Comparison of ENCODE assay signal across 20 cellular contexts in genomic region chr18:57856707-57857280, GRCh38. TPM values are rescaled to one million over a fixed set of nuclear protein-coding genes. Genes with fewer than 3 reads are reported as not detected.
DNase-seq lines count a peak whose midpoint lies in the region; ATAC-seq and TF ChIP-seq lines count a peak whose summit lies in the region.
"Had no signal": no experiment of that assay in that cellular context is flagged by ENCODE, and none has a peak within 500 bp of the region (broad histone marks: within the 10 kb centered on the region; RNA-seq: fewer than 3 reads in every experiment).

No MANE protein-coding gene starts in this region.

- no peaks in the 10 kb centered on the region for H3K4me1 Mint-ChIP-seq in Caco-2 (ENCODE audit: low read depth, unreplicated experiment)
- no peaks in the 10 kb centered on the region for H3K4me1 Mint-ChIP-seq in naive thymus-derived CD4-positive, alpha-beta T cell
- H3K4me1 Mint-ChIP-seq in H9, result peaks cover 2% of the 10 kb centered on the region in 2 experiments; a peak in 3 of 4 replicates
- H3K4me1 Mint-ChIP-seq: CD8-positive, alpha-beta memory T cell; IgD-negative memory B cell had no signal

- H4K91ac ChIP-seq in H9 (ENCODE audit: insufficient read length, low read depth, low read length), result no peak overlapping the region

- no peaks in the 10 kb centered on the region for H3K36me3 ChIP-seq in Caco-2 (ENCODE audit: control insufficient read depth, insufficient read depth, low read length)
- no peaks in the 10 kb centered on the region for H3K36me3 ChIP-seq in SK-N-MC (ENCODE audit: insufficient read depth, low read length)
- no peaks in the 10 kb centered on the region for H3K36me3 ChIP-seq in naive thymus-derived CD4-positive, alpha-beta T cell (ENCODE audit: control insufficient read depth in 2 of 3, insufficient read depth in 3 of 3, low read length in 3 of 3)
- H3K36me3 ChIP-seq: BLaER1 had no signal

- peak overlapping the region; percentile 90 for H3K27ac ChIP-seq in SK-N-MC
- no peak overlapping the region for H3K27ac ChIP-seq in naive thymus-derived CD4-positive, alpha-beta T cell (ENCODE audit: low read depth, low read length)
- H3K27ac ChIP-seq in H9 (ENCODE audit: insufficient read length, low read depth, low read length), result no peak overlapping the region
- H3K27ac ChIP-seq: A549, BLaER1 had no signal

- no peak overlapping the region for H2AFZ ChIP-seq in H9 (ENCODE audit: low read length)

- no peaks in the 10 kb centered on the region for H3K9me3 Mint-ChIP-seq in Caco-2 (ENCODE audit: unreplicated experiment)
- H3K9me3 Mint-ChIP-seq in naive thymus-derived CD4-positive, alpha-beta T cell, result no peaks in the 10 kb centered on the region
- no peaks in the 10 kb centered on the region for H3K9me3 Mint-ChIP-seq in H9
- H3K9me3 Mint-ChIP-seq: CD8-positive, alpha-beta memory T cell; IgD-negative memory B cell had no signal

- H2AK5ac ChIP-seq in H9 (ENCODE audit: insufficient read length, low read length), result no peak overlapping the region

- H4K20me1 ChIP-seq in H9 (ENCODE audit: control insufficient read depth, insufficient read depth, insufficient read length), result no peaks in the 10 kb centered on the region
- H4K20me1 ChIP-seq: BLaER1 had no signal

- WGBS in H9 (ENCODE audit: extremely low coverage, insufficient read length, low lambda C conversion rate), result no CpG with 5 or more reads among the region's 6 CpGs

- intact Hi-C loops in Caco-2 (cut with micrococcal nuclease; ENCODE audit: unreplicated experiment), result loop anchor here (10.0 kb wide), 1 partner anchor 222 kb away; no protein-coding TSS in a partner anchor
- intact Hi-C loops in naive thymus-derived CD4-positive, alpha-beta T cell (cut with micrococcal nuclease), result no loop called here

- ATAC-seq in naive thymus-derived CD4-positive, alpha-beta T cell, result no peak
- no peak for ATAC-seq in HG03280 (IDR thresholded peaks at IDR 0.05; ENCODE audit: unreplicated experiment)
- no peak for ATAC-seq in HG02588 (IDR thresholded peaks at IDR 0.05; ENCODE audit: unreplicated experiment)
- ATAC-seq: A549 had no signal

- POLR2A ChIA-PET in Caco-2 (lab: Charles Lee), result no interaction called here
- POLR2A ChIA-PET in naive thymus-derived CD4-positive, alpha-beta T cell (lab: Charles Lee), result no interaction called here

- H3K27ac Mint-ChIP-seq in Caco-2 (ENCODE audit: unreplicated experiment), result peak overlapping the region; percentile 21
- H3K27ac Mint-ChIP-seq in naive thymus-derived CD4-positive, alpha-beta T cell, result no peak overlapping the region
- no peak overlapping the region for H3K27ac Mint-ChIP-seq in H9
- H3K27ac Mint-ChIP-seq: CD8-positive, alpha-beta memory T cell; IgD-negative memory B cell had no signal

- no peak overlapping the region for H4K5ac ChIP-seq in H9 (ENCODE audit: insufficient read length, low read depth, low read length)

- DNase-seq in Caco-2, result no peak
- peak; percentile 72 for DNase-seq in NCI-H146 (lab: John Stamatoyannopoulos, UW)
- DNase-seq in SK-N-MC (ENCODE audit: low read depth, low spot score), result peak; percentile 86
- peak; percentile 15 for DNase-seq in left kidney (ENCODE audit: low read depth, low spot score)
- DNase-seq in naive thymus-derived CD4-positive, alpha-beta T cell, result no peak
- DNase-seq in H9, result no peak
- DNase-seq: CD8-positive, alpha-beta memory T cell; Kasumi-1; MM.1S; NCI-H2029; NCI-H2171; NCI-H510A; RPMI8226; SHP77 treated with DMSO at 0.1 percent for 48 hours; T-helper 1 cell had no signal

- no peak overlapping the region for H2BK5ac ChIP-seq in H9 (ENCODE audit: insufficient read length, low read length)

- H3K36me3 Mint-ChIP-seq in Caco-2 (ENCODE audit: insufficient read depth, unreplicated experiment) (no peaks in the 10 kb centered on the region), H9 (ENCODE audit: insufficient read depth in 1 of 3, low read depth in 3 of 3) (no peaks in the 10 kb centered on the region)
- no peaks in the 10 kb centered on the region for H3K36me3 Mint-ChIP-seq in naive thymus-derived CD4-positive, alpha-beta T cell
- H3K36me3 Mint-ChIP-seq: CD8-positive, alpha-beta memory T cell; IgD-negative memory B cell had no signal

- no peak for TF ChIP-seq CTCF in Caco-2 (IDR thresholded peaks at IDR 0.05; ENCODE audit: insufficient read depth in 1 of 2, low read depth in 1 of 2, low read length in 1 of 2, severe bottlenecking in 1 of 2, unreplicated experiment in 1 of 2)
- TF ChIP-seq CTCF in H9 (conservative IDR thresholded peaks at IDR 0.05), result no peak

- H3K4me3 Mint-ChIP-seq in Caco-2 (ENCODE audit: unreplicated experiment), result no peak overlapping the region
- no peak overlapping the region for H3K4me3 Mint-ChIP-seq in naive thymus-derived CD4-positive, alpha-beta T cell
- H3K4me3 Mint-ChIP-seq in H9, result no peak overlapping the region
- H3K4me3 Mint-ChIP-seq: CD8-positive, alpha-beta memory T cell; IgD-negative memory B cell had no signal

- no peaks in the 10 kb centered on the region for H3K79me1 ChIP-seq in H9 (ENCODE audit: insufficient read depth, low read depth, low read length, poor library complexity, severe bottlenecking)

- H3K4me2 ChIP-seq in H9 (ENCODE audit: insufficient read depth, insufficient read length, low read length), result no peak overlapping the region
- H3K4me2 ChIP-seq: A549 had no signal

- no peak overlapping the region for H3K4ac ChIP-seq in H9 (ENCODE audit: low read depth, low read length)

- H3K18ac ChIP-seq in H9 (ENCODE audit: insufficient read length, low read depth, low read length), result no peak overlapping the region

- no peak overlapping the region for H2BK15ac ChIP-seq in H9 (ENCODE audit: low read depth, low read length)

- no peaks in the 10 kb centered on the region for H3K79me2 ChIP-seq in H9 (ENCODE audit: insufficient read depth, low read length)

- no TSS peak for BruUV-seq in Caco-2 (replicated peaks; lab: Mats Ljungman, UMichigan)

- H2BK120ac ChIP-seq in H9 (ENCODE audit: low read depth, low read length, poor library complexity, severe bottlenecking), result no peak overlapping the region

- no peak overlapping the region for H2BK12ac ChIP-seq in H9 (ENCODE audit: insufficient read length, low read depth, low read length)

- H4K8ac ChIP-seq in H9 (replicated peaks; ENCODE audit: insufficient read length, low read depth, low read length), result no peak overlapping the region

- H3K27me3 ChIP-seq in Caco-2 (replicated peaks; ENCODE audit: control insufficient read depth, insufficient read depth, low read length) (no peaks in the 10 kb centered on the region), H9 (ENCODE audit: insufficient read depth, low read length) (no peaks in the 10 kb centered on the region)
- no peaks in the 10 kb centered on the region for H3K27me3 ChIP-seq in naive thymus-derived CD4-positive, alpha-beta T cell (ENCODE audit: control insufficient read depth in 2 of 2, insufficient read depth in 2 of 2, low read length in 2 of 2)
- H3K27me3 ChIP-seq: BLaER1 had no signal

- no peak overlapping the region for H3K4me3 ChIP-seq in Caco-2 (ENCODE audit: low read depth, low read length)
- H3K4me3 ChIP-seq in SK-N-MC, result peak overlapping the region; percentile 41; the same call in 1 of the 2 replicates
- no peak overlapping the region for H3K4me3 ChIP-seq in naive thymus-derived CD4-positive, alpha-beta T cell (ENCODE audit: low read length)
- H3K4me3 ChIP-seq: A549, BLaER1 had no signal

- no peak overlapping the region for H3T11ph ChIP-seq in H9 (ENCODE audit: low read length)

- no peak overlapping the region for H3K23ac ChIP-seq in H9 (ENCODE audit: insufficient read length, low read depth, low read length)

- CTCF ChIA-PET in Caco-2 (lab: Charles Lee), result no interaction called here
- CTCF ChIA-PET in naive thymus-derived CD4-positive, alpha-beta T cell (lab: Charles Lee), result no interaction called here

- H3K23me2 ChIP-seq in H9 (ENCODE audit: insufficient read length, low read depth, low read length, poor library complexity, severe bottlenecking), result no peaks in the 10 kb centered on the region

- no peak overlapping the region for H2BK20ac ChIP-seq in H9 (ENCODE audit: low read depth, low read length, poor library complexity, severe bottlenecking)

- H3K27me3 Mint-ChIP-seq in Caco-2 (ENCODE audit: insufficient read depth, unreplicated experiment), result no peaks in the 10 kb centered on the region
- peaks cover 0 to 14% (median 6%) of the 10 kb centered on the region in 5 donors for H3K27me3 Mint-ChIP-seq in naive thymus-derived CD4-positive, alpha-beta T cell
- no peaks in the 10 kb centered on the region; the same call in 1 of the 2 replicates for H3K27me3 Mint-ChIP-seq in H9 (ENCODE audit: low read depth)
- H3K27me3 Mint-ChIP-seq: IgD-negative memory B cell had no signal

- H3K9ac ChIP-seq in SK-N-MC (ENCODE audit: insufficient read length), result peak overlapping the region; percentile 7
- no peak overlapping the region for H3K9ac ChIP-seq in H9 (ENCODE audit: extremely low read depth, insufficient read length, low read length)
- H3K9ac ChIP-seq: BLaER1 had no signal

- H3K9me3 ChIP-seq in Caco-2 (no peaks in the 10 kb centered on the region), SK-N-MC (ENCODE audit: low read depth, low read length) (no peaks in the 10 kb centered on the region), H9 (ENCODE audit: control insufficient read depth, low read depth, low read length) (no peaks in the 10 kb centered on the region)
- H3K9me3 ChIP-seq in naive thymus-derived CD4-positive, alpha-beta T cell (ENCODE audit: control insufficient read depth in 2 of 3, low read length in 3 of 3), result no peaks in the 10 kb centered on the region
- H3K9me3 ChIP-seq: A549, BLaER1 had no signal

- peaks cover 16% of the 10 kb centered on the region; the same call in 1 of the 2 replicates for H3K4me1 ChIP-seq in Caco-2
- no peaks in the 10 kb centered on the region for H3K4me1 ChIP-seq in naive thymus-derived CD4-positive, alpha-beta T cell (ENCODE audit: control insufficient read depth in 2 of 2, insufficient read depth in 2 of 2, low read length in 2 of 2)
- no peaks in the 10 kb centered on the region for H3K4me1 ChIP-seq in H9 (ENCODE audit: insufficient read depth, low read length)
- H3K4me1 ChIP-seq: A549 had no signal

- H3K56ac ChIP-seq in H9 (ENCODE audit: insufficient read length, low read depth, low read length), result no peak overlapping the region

- H3K14ac ChIP-seq in H9 (ENCODE audit: insufficient read depth, low read length), result no peak overlapping the region

RNA-seq across cellular contexts. Expression of gene ATP8B1, which starts 53.7 kb away (rescaled TPM):
- total RNA-seq in Caco-2 (2022) (31.6 and 32.0 TPM in 2 replicates), H9 (2021) (0.53 and 1.1 TPM in 2 replicates)
- not detected for total RNA-seq in naive thymus-derived CD4-positive, alpha-beta T cell
- polyA plus RNA-seq in naive thymus-derived CD4-positive, alpha-beta T cell, result not detected
- total RNA-seq: CD8-positive, alpha-beta memory T cell had no signal
- polyA plus RNA-seq: CD8-positive, alpha-beta memory T cell had no signal

Comparison
In these comparisons a context has a peak if more than half of its experiments do, and no peak if none do; other contexts are left out.
1. DNase-seq: peak in NCI-H146 (single experiment), SK-N-MC (single experiment) and left kidney (single experiment); none in Caco-2 (0 of 2), naive thymus-derived CD4-positive, alpha-beta T cell (0 of 9) and H9 (single experiment).
2. RNA of gene ATP8B1, which starts 53.7 kb away (total RNA-seq): 31.6 to 32.0 TPM in Caco-2; 0.53 to 1.1 TPM in H9 and not detected in naive thymus-derived CD4-positive, alpha-beta T cell; every median in the first group is over 10 times any median in the second.